In the genomic region with DNA sequence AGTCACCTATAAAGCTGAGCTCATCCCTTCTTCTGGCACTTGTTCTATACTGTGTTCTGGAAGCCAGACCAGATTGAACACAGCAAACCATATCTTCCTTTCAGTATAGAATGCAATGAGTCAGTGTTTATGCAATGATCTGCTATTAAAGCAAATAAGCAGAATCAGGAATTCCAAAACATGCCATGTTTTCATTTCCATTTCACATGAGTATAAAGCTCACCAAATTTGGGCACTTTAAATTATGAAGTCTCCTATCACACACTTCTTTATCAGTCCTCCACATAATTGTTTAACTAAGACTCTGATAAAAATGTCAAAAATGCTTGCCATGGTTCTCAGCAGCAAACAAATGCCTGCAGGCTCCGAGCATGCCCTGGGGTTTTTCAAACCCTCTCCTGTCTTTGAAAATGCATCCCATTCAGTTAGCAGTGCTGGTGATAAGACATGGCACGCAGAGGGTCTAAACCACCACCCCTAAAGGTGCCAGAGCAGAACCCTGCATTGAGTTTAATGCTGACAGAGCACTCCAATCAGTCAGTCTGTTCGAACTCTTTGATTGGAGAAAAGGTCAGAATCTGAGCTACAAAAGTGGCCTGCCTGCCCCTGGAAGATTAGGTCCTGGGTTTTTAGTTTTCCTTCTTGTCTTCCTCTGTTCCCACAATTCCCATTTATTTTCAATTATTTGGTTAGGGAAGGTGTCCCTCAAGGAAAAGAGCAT, we compare ENCODE assay signal across 12 cellular contexts.
A peak's percentile ranks its signal among the peaks of the same experiment; 100 is the strongest.
DNase-seq lines count a peak whose midpoint lies in the region; FAIRE-seq and TF ChIP-seq lines count a peak whose summit lies in the region.
"Had no signal": no experiment of that assay in that cellular context is flagged by ENCODE, and none has a peak within 500 bp of the region (broad histone marks: within the 10 kb centered on the region; RNA-seq: fewer than 3 reads in every experiment).

No MANE protein-coding gene starts in this region.

- H3K27me3 ChIP-seq in CD4-positive, alpha-beta memory T cell (ENCODE audit: insufficient read depth, low read length), result no peaks in the 10 kb centered on the region
- H3K27me3 ChIP-seq in astrocyte (ENCODE audit: insufficient read depth, low read length) (no peaks in the 10 kb centered on the region), mesenchymal stem cell (ENCODE audit: control insufficient read depth in 1 of 2, insufficient read depth in 1 of 2, low read length in 2 of 2) (no peaks in the 10 kb centered on the region)
- H3K27me3 ChIP-seq in effector memory CD4-positive, alpha-beta T cell (replicated peaks; ENCODE audit: control insufficient read depth, insufficient read depth, low read length, poor library complexity, severe bottlenecking), result no peaks in the 10 kb centered on the region
- H3K27me3 ChIP-seq: ovary had no signal

- peaks cover 9% of the 10 kb centered on the region for H4K20me1 ChIP-seq in astrocyte (ENCODE audit: insufficient read depth, low read length)

- H3K23ac ChIP-seq in mesenchymal stem cell (ENCODE audit: low read length in 2 of 2), result no peak overlapping the region

- no peak overlapping the region for H2BK12ac ChIP-seq in mesenchymal stem cell (ENCODE audit: low read length in 2 of 2)

- intact Hi-C loops in CD4-positive, alpha-beta memory T cell (cut with micrococcal nuclease), result no loop called here

- H3K79me1 ChIP-seq in mesenchymal stem cell (replicated peaks; ENCODE audit: low read length, poor library complexity, severe bottlenecking), result peaks cover 5% of the 10 kb centered on the region

- CTCF ChIA-PET in CD4-positive, alpha-beta memory T cell (lab: Charles Lee; ENCODE audit: partially characterized antibody), result interaction anchor here (1.4 to 2.7 kb wide), 4 partner anchors 8 to 241 kb away, joined by 3 to 8 read pairs (median 5); no protein-coding TSS in a partner anchor

- no peak overlapping the region for H3K27ac ChIP-seq in CD4-positive, alpha-beta memory T cell (ENCODE audit: low read depth, low read length)
- H3K27ac ChIP-seq in astrocyte (ENCODE audit: low read depth, low read length) (peak overlapping the region; percentile 35), mesenchymal stem cell (ENCODE audit: low read length, poor library complexity, severe bottlenecking) (no peak overlapping the region)
- H3K27ac ChIP-seq in effector memory CD4-positive, alpha-beta T cell (ENCODE audit: insufficient read depth, low read length, poor library complexity, severe bottlenecking), result no peak overlapping the region
- H3K27ac ChIP-seq: ovary had no signal

- no peak overlapping the region for H2BK5ac ChIP-seq in mesenchymal stem cell (ENCODE audit: low read depth, low read length, poor library complexity, severe bottlenecking)

- H2AFZ ChIP-seq in astrocyte (ENCODE audit: low read depth, low read length) (no peak overlapping the region), mesenchymal stem cell (ENCODE audit: low read depth, low read length) (no peak overlapping the region)

- H3K14ac ChIP-seq in mesenchymal stem cell (ENCODE audit: low read length in 2 of 2), result no peak overlapping the region

- no peaks in the 10 kb centered on the region for H3K9me3 ChIP-seq in CD4-positive, alpha-beta memory T cell (ENCODE audit: control insufficient read depth in 1 of 2, low read length in 2 of 2)
- H3K9me3 ChIP-seq in astrocyte (ENCODE audit: insufficient read depth, low read depth, low read length), result no peaks in the 10 kb centered on the region
- H3K9me3 ChIP-seq in mesenchymal stem cell (ENCODE audit: control insufficient read depth, low read length), result no peaks in the 10 kb centered on the region
- H3K9me3 ChIP-seq in effector memory CD4-positive, alpha-beta T cell (ENCODE audit: control insufficient read depth, low read length), result no peaks in the 10 kb centered on the region
- H3K9me3 ChIP-seq: ovary had no signal

- no peak overlapping the region for H2AK5ac ChIP-seq in mesenchymal stem cell (ENCODE audit: low read length, severe bottlenecking)

- TF ChIP-seq CTCF in astrocyte (IDR thresholded peaks at IDR 0.05; ENCODE audit: insufficient read depth, low read depth, low read length), result no peak

- POLR2A ChIA-PET in CD4-positive, alpha-beta memory T cell (lab: Charles Lee; ENCODE audit: partially characterized antibody), result interaction anchor here (1.0 to 2.9 kb wide), 4 partner anchors 10 to 289 kb away, joined by 3 to 13 read pairs (median 4); partner anchors contain the start of gene ATXN1

- no peak overlapping the region for H3K18ac ChIP-seq in mesenchymal stem cell (ENCODE audit: low read depth in 1 of 2, low read length in 2 of 2)

- no peak for TF ChIP-seq POLR2A in H54 (IDR thresholded peaks at IDR 0.05; ENCODE audit: low read depth, low read length)

- no peak for DNase-seq in CD4-positive, alpha-beta memory T cell
- DNase-seq in H54 (ENCODE audit: insufficient read length, low spot score), result no peak
- DNase-seq in astrocyte (ENCODE audit: low read depth), result peak; percentile 61
- peak; percentile 75 for DNase-seq in mesenchymal stem cell
- DNase-seq in DMS79 (lab: John Stamatoyannopoulos, UW), result no peak
- DNase-seq in NCI-H1092 (lab: John Stamatoyannopoulos, UW), result no peak
- no peak for DNase-seq in effector memory CD4-positive, alpha-beta T cell
- DNase-seq in NCI-H524 (lab: John Stamatoyannopoulos, UW), result no peak
- DNase-seq: activated CD4-positive, alpha-beta T cell treated with anti-CD3 and anti-CD28 coated beads, Interleukin-2, amount 10 ng/mL, durations not matched to agents 7 days and 5 days; OCI-M1; ovary had no signal

- peaks cover 5% of the 10 kb centered on the region for H3K79me2 ChIP-seq in astrocyte (ENCODE audit: insufficient read depth, low read length)

- peaks cover 57 to 82% (median 65%) of the 10 kb centered on the region in 4 donors for H3K4me1 Mint-ChIP-seq in CD4-positive, alpha-beta memory T cell
- H3K4me1 Mint-ChIP-seq in astrocyte (ENCODE audit: low read depth, unreplicated experiment), result peaks cover 24% of the 10 kb centered on the region

- H3K4ac ChIP-seq in mesenchymal stem cell (ENCODE audit: low read depth in 1 of 2, low read length in 2 of 2), result no peak overlapping the region

- peak overlapping the region; percentile 46 for H3K4me2 ChIP-seq in astrocyte (ENCODE audit: low read length)
- no peak overlapping the region for H3K4me2 ChIP-seq in mesenchymal stem cell (ENCODE audit: low read length, poor library complexity, severe bottlenecking)

- WGBS in mesenchymal stem cell, result 30% methylated on average over 3 of the region's 3 CpGs

- peak overlapping the region in 2 of 8 donors; percentile 19 to 34 for H3K4me3 Mint-ChIP-seq in CD4-positive, alpha-beta memory T cell
- no peak overlapping the region for H3K4me3 Mint-ChIP-seq in astrocyte (ENCODE audit: unreplicated experiment)
- H3K4me3 Mint-ChIP-seq: activated CD4-positive, alpha-beta T cell treated with anti-CD3 and anti-CD28 coated beads, Interleukin-2, amount 10 ng/mL, durations not matched to agents 7 days and 5 days had no signal

- H3K4me3 ChIP-seq in CD4-positive, alpha-beta memory T cell (ENCODE audit: low read length in 2 of 2), result no peak overlapping the region
- H3K4me3 ChIP-seq in astrocyte (ENCODE audit: insufficient read depth, low read depth, low read length) (no peak overlapping the region), mesenchymal stem cell (ENCODE audit: insufficient read depth in 1 of 2, low read depth in 1 of 2, low read length in 2 of 2) (no peak overlapping the region)
- no peak overlapping the region for H3K4me3 ChIP-seq in effector memory CD4-positive, alpha-beta T cell (ENCODE audit: insufficient read depth, low read depth, low read length, poor library complexity, severe bottlenecking)
- H3K4me3 ChIP-seq: ovary had no signal

- H3K9me3 Mint-ChIP-seq in CD4-positive, alpha-beta memory T cell, result peaks cover 0 to 5% (median 0%) of the 10 kb centered on the region in 8 donors
- no peaks in the 10 kb centered on the region for H3K9me3 Mint-ChIP-seq in astrocyte (ENCODE audit: unreplicated experiment)

- no peak overlapping the region for H2BK15ac ChIP-seq in mesenchymal stem cell (ENCODE audit: low read depth, poor library complexity, severe bottlenecking)

- no peak overlapping the region for H4K8ac ChIP-seq in mesenchymal stem cell (ENCODE audit: low read length)

- H3K9ac ChIP-seq in astrocyte (ENCODE audit: low read length), result peak overlapping the region; percentile 18
- H3K9ac ChIP-seq in mesenchymal stem cell (ENCODE audit: low read length), result no peak overlapping the region

- no peaks in the 10 kb centered on the region for H3K36me3 ChIP-seq in CD4-positive, alpha-beta memory T cell (ENCODE audit: insufficient read depth, low read length)
- H3K36me3 ChIP-seq in astrocyte (ENCODE audit: insufficient read depth, low read length) (peaks cover 2% of the 10 kb centered on the region), mesenchymal stem cell (ENCODE audit: control insufficient read depth in 1 of 2, insufficient read depth in 2 of 2, low read depth in 1 of 2, low read length in 2 of 2) (peaks cover 4 to 9% of the 10 kb centered on the region in 2 experiments)
- no peaks in the 10 kb centered on the region for H3K36me3 ChIP-seq in effector memory CD4-positive, alpha-beta T cell (ENCODE audit: control insufficient read depth, insufficient read depth, low read length)
- H3K36me3 ChIP-seq: ovary had no signal

- H4K91ac ChIP-seq in mesenchymal stem cell (ENCODE audit: low read length), result no peak overlapping the region

- peaks cover 0 to 3% of the 10 kb centered on the region in 2 donors for H3K27me3 Mint-ChIP-seq in CD4-positive, alpha-beta memory T cell
- H3K27me3 Mint-ChIP-seq in astrocyte (ENCODE audit: low read depth, unreplicated experiment), result no peaks in the 10 kb centered on the region
- H3K27me3 Mint-ChIP-seq: activated CD4-positive, alpha-beta T cell treated with anti-CD3 and anti-CD28 coated beads, Interleukin-2, amount 10 ng/mL, durations not matched to agents 7 days and 5 days had no signal

- peaks cover 62% of the 10 kb centered on the region for H3K4me1 ChIP-seq in CD4-positive, alpha-beta memory T cell (ENCODE audit: insufficient read depth, low read length)
- H3K4me1 ChIP-seq in astrocyte (ENCODE audit: insufficient read depth, low read length), result peaks cover 22% of the 10 kb centered on the region
- H3K4me1 ChIP-seq in mesenchymal stem cell (ENCODE audit: control insufficient read depth, insufficient read depth, low read depth, low read length), result peaks cover 2% of the 10 kb centered on the region
- H3K4me1 ChIP-seq in effector memory CD4-positive, alpha-beta T cell (ENCODE audit: control insufficient read depth, insufficient read depth, low read length, poor library complexity, severe bottlenecking), result peaks cover 16% of the 10 kb centered on the region

- peak overlapping the region in 6 of 7 donors; percentile 11 to 95 (median 76) for H3K27ac Mint-ChIP-seq in CD4-positive, alpha-beta memory T cell
- H3K27ac Mint-ChIP-seq in astrocyte (ENCODE audit: unreplicated experiment), result no peak overlapping the region

- H3K36me3 Mint-ChIP-seq in CD4-positive, alpha-beta memory T cell, result peaks cover 16 to 29% of the 10 kb centered on the region in 2 donors
- H3K36me3 Mint-ChIP-seq in astrocyte (ENCODE audit: low read depth, unreplicated experiment), result peaks cover 19% of the 10 kb centered on the region

- H2BK120ac ChIP-seq in mesenchymal stem cell (ENCODE audit: low read depth, low read length), result no peak overlapping the region

- FAIRE-seq in H54 (lab: Jason Lieb, UNC), result peak; percentile 72
- peak; percentile 71 for FAIRE-seq in astrocyte (lab: Jason Lieb, UNC)
- FAIRE-seq: colon had no signal

Comparison
In these comparisons a context has a peak if more than half of its experiments do, and no peak if none do; other contexts are left out.
1. DNase-seq: peak in astrocyte (single experiment) and mesenchymal stem cell (single experiment); none in CD4-positive, alpha-beta memory T cell (0 of 5), H54 (single experiment), DMS79 (single experiment), NCI-H1092 (single experiment), effector memory CD4-positive, alpha-beta T cell (0 of 3) and NCI-H524 (0 of 2).